In genomic region chr18:64103979-64104378, GRCh38 we compare ENCODE assay signal across 1 cellular context.
TF ChIP-seq lines count a peak whose summit lies in the region.

No MANE protein-coding gene starts in this region.

TF ChIP-seq in HCT116, 20 proteins besides CTCF, POLR2A, EP300 and RAD21 (continued from another document):
- TF ChIP-seq REST (IDR thresholded peaks at IDR 0.05; ENCODE audit: low read depth) (no peak), ATF3 (IDR thresholded peaks at IDR 0.05) (no peak), ZNF274 (IDR thresholded peaks at IDR 0.05; ENCODE audit: low read depth, low read length) (no peak), CBX3 (IDR thresholded peaks at IDR 0.05; ENCODE audit: low read depth) (no peak), FOSL1 (IDR thresholded peaks at IDR 0.05; ENCODE audit: low read depth) (no peak), CEBPB (IDR thresholded peaks at IDR 0.05; ENCODE audit: low read depth) (no peak)
